25 cellular contexts compared by ENCODE assay signal in genomic region chrX:49860867-49861535, GRCh38. TPM values are rescaled to one million over a fixed set of nuclear protein-coding genes. Genes with fewer than 3 reads are reported as not detected.
"Had no signal": no experiment of that assay in that cellular context is flagged by ENCODE, and none has a peak within 500 bp of the region (broad histone marks: within the 10 kb centered on the region; RNA-seq: fewer than 3 reads in every experiment).

No MANE protein-coding gene starts in this region.

- H3K9ac ChIP-seq: KMS-11, SK-N-SH had no signal

- FAIRE-seq: RCC 7860 had no signal

- H3K27ac ChIP-seq: KMS-11 had no signal

- H3K4me2 ChIP-seq: KMS-11, SK-N-SH had no signal

- DNase-seq: IMR-90, Kasumi-1, MM.1S, NCI-H1092 treated with DMSO at 0.1 percent for 48 hours, NCI-H1436, NCI-H187, NCI-H2029, NCI-H2081 treated with DMSO at 0.1 percent for 48 hours, NCI-H2171, NCI-H226, NCI-H446, NCI-H510A, NCI-H524 treated with DMSO at 0.1 percent for 48 hours, NCI-H69, NCI-H774, Right ventricle myocardium superior, RPMI8226, SIG-M5, SK-N-SH, SW 1271 had no signal

- H3K9me3 ChIP-seq: SK-N-SH had no signal

RNA-seq across cellular contexts. Expression of gene PAGE4, which starts 31.9 kb away (rescaled TPM):
- total RNA-seq: HT-29, IMR-90, M059J, Right ventricle myocardium superior, SK-MEL-5 had no signal
